ENCODE assay signal across 8 cellular contexts in the genomic region with DNA sequence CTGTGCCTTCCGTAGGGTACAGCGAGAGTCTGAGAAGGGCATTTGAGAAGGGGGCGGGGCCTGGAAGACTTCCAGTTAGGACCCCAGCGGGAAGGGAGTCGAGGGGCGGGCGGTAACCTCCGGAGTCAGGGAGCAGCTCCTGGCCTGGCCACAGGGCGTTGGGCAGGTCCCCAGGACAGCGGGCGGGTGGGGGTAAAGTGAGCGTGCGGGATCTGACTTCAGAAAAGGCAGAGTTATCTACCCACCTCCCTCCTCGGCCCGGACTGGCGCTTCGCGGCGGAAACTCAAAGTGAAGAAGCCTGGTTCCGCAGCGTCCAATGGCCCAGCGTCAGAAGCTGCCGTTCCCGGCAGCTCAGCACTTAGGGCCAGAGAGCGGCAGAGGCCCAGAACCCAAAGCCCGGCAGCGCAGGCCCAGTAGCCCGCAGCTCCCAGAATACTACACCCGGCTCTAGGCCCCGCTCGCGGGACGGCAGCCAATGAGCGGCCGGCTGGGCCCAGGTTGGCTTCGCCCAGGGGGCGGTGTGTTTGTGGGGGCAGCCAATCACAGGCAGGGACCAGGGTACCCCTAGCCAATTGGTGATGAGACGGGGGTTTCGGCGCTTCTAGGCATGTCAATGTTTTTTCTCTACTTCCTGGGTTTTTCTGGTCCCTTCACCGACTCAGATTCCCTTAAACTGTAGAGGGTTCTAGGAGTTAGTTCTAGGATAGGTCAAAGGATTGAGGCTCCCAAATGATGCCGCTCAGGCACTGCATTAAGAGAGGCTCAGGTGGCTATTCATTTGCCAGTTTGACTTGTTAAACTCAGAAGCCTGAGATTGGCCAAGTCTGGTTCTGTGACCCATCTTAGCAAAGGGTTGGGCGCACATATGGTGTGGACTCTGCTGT. TPM values are rescaled to one million over a fixed set of nuclear protein-coding genes. Genes with fewer than 3 reads are reported as not detected.
DNase-seq lines count a peak whose midpoint lies in the region; ATAC-seq and TF ChIP-seq lines count a peak whose summit lies in the region.

A gene with protein sequence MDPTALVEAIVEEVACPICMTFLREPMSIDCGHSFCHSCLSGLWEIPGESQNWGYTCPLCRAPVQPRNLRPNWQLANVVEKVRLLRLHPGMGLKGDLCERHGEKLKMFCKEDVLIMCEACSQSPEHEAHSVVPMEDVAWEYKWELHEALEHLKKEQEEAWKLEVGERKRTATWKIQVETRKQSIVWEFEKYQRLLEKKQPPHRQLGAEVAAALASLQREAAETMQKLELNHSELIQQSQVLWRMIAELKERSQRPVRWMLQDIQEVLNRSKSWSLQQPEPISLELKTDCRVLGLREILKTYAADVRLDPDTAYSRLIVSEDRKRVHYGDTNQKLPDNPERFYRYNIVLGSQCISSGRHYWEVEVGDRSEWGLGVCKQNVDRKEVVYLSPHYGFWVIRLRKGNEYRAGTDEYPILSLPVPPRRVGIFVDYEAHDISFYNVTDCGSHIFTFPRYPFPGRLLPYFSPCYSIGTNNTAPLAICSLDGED (minus strand): TSS at position 450 of the 885 bp plus-strand sequence. CDS start 2,727 bp downstream, outside the sequence.

- peak in 1 of 12 donors; percentile 13 for TF ChIP-seq CTCF in heart left ventricle (IDR thresholded peaks at IDR 0.05)

- peak; percentile 81 for DNase-seq in NCI-H1092 treated with DMSO at 0.1 percent for 48 hours (lab: John Stamatoyannopoulos, UW)
- DNase-seq in T-helper 1 cell = peak; percentile 82 to 95 (median 91)
- DNase-seq in amniotic epithelial cell (ENCODE audit: low read depth) = peak; percentile 94
- DNase-seq in heart left ventricle = peak; percentile 97 to 99 (median 98)
- peak; percentile 99 for DNase-seq in posterior vena cava (ENCODE audit: low spot score)
- peak; percentile 97 for DNase-seq in ureter (ENCODE audit: low spot score)

- peaks cover 0 to 24% (median 21%) of the 10 kb centered on the region in 9 donors for H3K36me3 ChIP-seq in heart left ventricle

- peak within 1 kb of the TSS; percentile 82 to 97 (median 93) for H3K27ac ChIP-seq in heart left ventricle

- TF ChIP-seq POLR2A in GM10847 (IDR thresholded peaks at IDR 0.05; ENCODE audit: extremely low read depth, insufficient read length) (peak; percentile 52), heart left ventricle (IDR thresholded peaks at IDR 0.05) (peak in 1 of 2 donors; percentile 89)

- H3K4me3 ChIP-seq in heart left ventricle = peak within 1 kb of the TSS; percentile 64 to 91 (median 76)

- intact Hi-C loops in heart left ventricle (cut with DNase I) = loop anchor here in 1 of 10 donors (5.0 kb wide), 1 partner anchor 421 kb away; no protein-coding TSS in a partner anchor
- intact Hi-C loops in posterior vena cava (cut with DNase I) = no loop called here

- H3K9me3 ChIP-seq in heart left ventricle = no peaks in the 10 kb centered on the region

- H3K4me1 ChIP-seq in heart left ventricle = peaks cover 0 to 35% (median 17%) of the 10 kb centered on the region in 12 donors

- no peaks in the 10 kb centered on the region for H3K27me3 ChIP-seq in heart left ventricle

- ATAC-seq in HG02610 (IDR thresholded peaks at IDR 0.05; ENCODE audit: unreplicated experiment) = peak; percentile 100
- peak; percentile 99 to 100 (median 100) for ATAC-seq in heart left ventricle

- 4 to 7% (median 5%) methylated on average over 31 to 43 of the region's 43 CpGs for WGBS in heart left ventricle, 4 donors

RNA-seq across cellular contexts. Expression of the gene that starts here (rescaled TPM):
- total RNA-seq in heart left ventricle (10 to 100 TPM in 5 of 9 donors, 1 to 10 TPM in 4; 7.5 to 14.1 (median 10.2) TPM), posterior vena cava (1 to 10 TPM; 6.2 to 6.3 TPM), ureter (28.9 TPM)
- polyA plus RNA-seq in heart left ventricle = 1 to 10 TPM; 3.8 to 8.3 TPM

Comparison
In these comparisons a context has a peak if more than half of its experiments do, and no peak if none do; other contexts are left out.
1. Peak in every context shown above with its lines: DNase-seq, ATAC-seq, H3K4me3 ChIP-seq and H3K27ac ChIP-seq.